In the genomic region with DNA sequence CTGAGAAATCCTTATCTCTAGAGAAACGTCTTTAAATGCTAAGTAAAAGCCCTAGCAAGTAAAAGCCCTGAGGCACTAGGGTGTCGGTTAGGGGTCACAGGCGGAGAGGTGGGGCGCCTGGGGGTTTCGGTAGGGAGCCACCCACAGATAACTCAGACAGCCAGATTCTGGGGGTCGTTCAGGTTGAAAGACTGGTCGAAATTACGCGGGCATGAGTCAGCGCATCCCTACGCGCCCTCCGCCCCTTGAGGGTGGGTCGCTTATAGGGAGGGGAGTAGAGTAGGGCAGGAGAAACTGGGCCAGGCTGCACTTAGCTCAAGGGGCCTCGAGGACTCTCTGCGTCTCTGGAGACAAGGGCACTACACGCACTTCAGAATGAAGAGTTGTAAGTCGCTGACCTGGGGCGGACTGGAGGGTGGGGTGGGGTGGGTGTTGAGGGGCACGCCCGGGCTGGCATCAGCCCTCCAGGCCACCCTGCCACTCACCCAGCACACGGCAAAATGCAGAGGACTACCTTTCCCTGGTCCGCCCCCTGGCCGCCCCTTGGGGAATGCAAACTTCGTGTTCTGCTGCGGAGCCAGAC, we compare ENCODE assay signal across 8 cellular contexts. TPM values are rescaled to one million over a fixed set of nuclear protein-coding genes. Genes with fewer than 3 reads are reported as not detected.
DNase-seq lines count a peak whose midpoint lies in the region; ATAC-seq and TF ChIP-seq lines count a peak whose summit lies in the region.

No MANE protein-coding gene starts in this region.

- peaks cover 18% of the 10 kb centered on the region for H3K27me3 Mint-ChIP-seq in activated T-cell treated with anti-CD3 and anti-CD28 coated beads, Interleukin-2, amount 50 U/mL, for 72 hours (ENCODE audit: low read depth)

- H3K36me3 ChIP-seq in BE2C (peaks cover 26% of the 10 kb centered on the region), cardiac muscle cell (peaks cover 18% of the 10 kb centered on the region), psoas muscle (ENCODE audit: insufficient read depth in 1 of 2, low read depth in 1 of 2) (peaks cover 5 to 28% of the 10 kb centered on the region in 2 donors)

- H3K27ac ChIP-seq in HL-60 (replicated peaks) (no peak overlapping the region), cardiac muscle cell (peak overlapping the region; percentile 91), psoas muscle (peak overlapping the region; percentile 74)

- DNase-seq in BE2C (peak; percentile 82), HL-60 (ENCODE audit: low read depth in 1 of 2, low spot score in 1 of 2) (no peak), cardiac muscle cell (ENCODE audit: low read depth in 1 of 2, low spot score in 1 of 2) (peak in 1 of 2 donors; percentile 82), psoas muscle (peak; percentile 34 to 64), globus pallidus (ENCODE audit: low spot score) (no peak)
- peak in 1 of 2 donors; percentile 5 for DNase-seq in activated T-cell treated with anti-CD3 and anti-CD28 coated beads, Interleukin-2, amount 50 U/mL, for 72 hours

- peak overlapping the region; percentile 25 for H3K27ac Mint-ChIP-seq in activated T-cell treated with anti-CD3 and anti-CD28 coated beads, Interleukin-2, amount 50 U/mL, for 72 hours

- H3K9me3 Mint-ChIP-seq in activated T-cell treated with anti-CD3 and anti-CD28 coated beads, Interleukin-2, amount 50 U/mL, for 72 hours = no peaks in the 10 kb centered on the region

- peak overlapping the region; percentile 95 to 99 for H3K4me3 Mint-ChIP-seq in activated T-cell treated with anti-CD3 and anti-CD28 coated beads, Interleukin-2, amount 50 U/mL, for 72 hours

- H3K4me1 Mint-ChIP-seq in activated T-cell treated with anti-CD3 and anti-CD28 coated beads, Interleukin-2, amount 50 U/mL, for 72 hours (ENCODE audit: low read depth) = peaks cover 52% of the 10 kb centered on the region

- no peaks in the 10 kb centered on the region for H3K9me3 ChIP-seq in BE2C
- H3K9me3 ChIP-seq in cardiac muscle cell (ENCODE audit: low read depth) = no peaks in the 10 kb centered on the region
- H3K9me3 ChIP-seq in psoas muscle = no peaks in the 10 kb centered on the region

- WGBS in psoas muscle, 3 donors = 18 to 25% (median 19%) methylated on average over 26 of the region's 26 CpGs

- ATAC-seq in activated T-cell treated with anti-CD3 and anti-CD28 coated beads, Interleukin-2, amount 50 U/mL, for 72 hours (replicated peaks in 1 of 2) = peak; percentile 11 to 12
- peak; percentile 17 to 55 (median 42) for ATAC-seq in psoas muscle
- no peak for ATAC-seq in GM21737 (IDR thresholded peaks at IDR 0.05; ENCODE audit: unreplicated experiment)
- no peak for ATAC-seq in HG02870 (IDR thresholded peaks at IDR 0.05; ENCODE audit: unreplicated experiment)

- H3K36me3 Mint-ChIP-seq in activated T-cell treated with anti-CD3 and anti-CD28 coated beads, Interleukin-2, amount 50 U/mL, for 72 hours (ENCODE audit: insufficient read depth in 2 of 2) = peaks cover 5 to 7% of the 10 kb centered on the region in 2 donors

- intact Hi-C loops in psoas muscle (cut with DNase I) = loop anchor here in 1 of 2 donors (5.0 kb wide), 1 partner anchor 36 kb away; no protein-coding TSS in a partner anchor

- TF ChIP-seq CTCF in BE2C (IDR thresholded peaks at IDR 0.05; ENCODE audit: low read depth, low read length) = peak; percentile 30; the same call in 1 of the 2 replicates
- TF ChIP-seq CTCF in HL-60 (IDR thresholded peaks at IDR 0.05; ENCODE audit: insufficient read depth, low read length) = no peak
- peak; percentile 28 for TF ChIP-seq CTCF in cardiac muscle cell (IDR thresholded peaks at IDR 0.05; ENCODE audit: low read depth, low read length)
- peak; percentile 13 for TF ChIP-seq CTCF in psoas muscle (IDR thresholded peaks at IDR 0.05)

- H3K4me3 ChIP-seq in BE2C (ENCODE audit: low read depth, low read length) (peak overlapping the region; percentile 96), HL-60 (replicated peaks; ENCODE audit: insufficient read depth, low read length) (peak overlapping the region; percentile 66), cardiac muscle cell (peak overlapping the region; percentile 63), psoas muscle (peak overlapping the region; percentile 76)

- H3K4me1 ChIP-seq in BE2C = peaks cover 7% of the 10 kb centered on the region
- H3K4me1 ChIP-seq in cardiac muscle cell (ENCODE audit: low read depth) = peaks cover 18% of the 10 kb centered on the region
- peaks cover 9% of the 10 kb centered on the region for H3K4me1 ChIP-seq in psoas muscle

- H3K27me3 ChIP-seq in BE2C = no peaks in the 10 kb centered on the region
- peaks cover 37% of the 10 kb centered on the region for H3K27me3 ChIP-seq in HL-60 (ENCODE audit: insufficient read depth, poor library complexity, severe bottlenecking)
- H3K27me3 ChIP-seq in cardiac muscle cell = peaks cover 30% of the 10 kb centered on the region
- peaks cover 0 to 20% (median 11%) of the 10 kb centered on the region in 3 donors for H3K27me3 ChIP-seq in psoas muscle (ENCODE audit: insufficient read depth in 3 of 3, low read length in 2 of 3)

RNA-seq across cellular contexts. Expression of gene PPT2, which starts 0.6 kb away (rescaled TPM):
- 159 TPM for polyA plus RNA-seq in BE2C (2012; ENCODE audit: insufficient read depth, insufficient read length, low read depth)
- total RNA-seq in activated T-cell treated with anti-CD3 and anti-CD28 coated beads, Interleukin-2, amount 50 U/mL, for 72 hours = 10 to 100 TPM; 17.9 to 18.2 TPM
- total RNA-seq in cardiac muscle cell (42.7 and 147 TPM in 2 replicates), psoas muscle (10 to 100 TPM; 11.3 to 15.1 (median 14.0) TPM)
- polyA plus RNA-seq in cardiac muscle cell (34.6 and 50.2 TPM in 2 replicates), psoas muscle (10 to 100 TPM; 12.5 to 28.3 (median 18.0) TPM)

RNA-seq across cellular contexts. Expression of gene PRRT1, which starts 1.6 kb away (rescaled TPM):
- 2.4 TPM for polyA plus RNA-seq in BE2C (2012; ENCODE audit: insufficient read depth, insufficient read length, low read depth)
- 1 to 10 TPM in 1 of 2 donors, under 1 TPM in 1; 0.83 to 1.2 TPM for total RNA-seq in activated T-cell treated with anti-CD3 and anti-CD28 coated beads, Interleukin-2, amount 50 U/mL, for 72 hours
- total RNA-seq in cardiac muscle cell (0.78 and 4.4 TPM in 2 replicates), psoas muscle (under 1 TPM; 0.08 to 0.51 (median 0.16) TPM)
- polyA plus RNA-seq in cardiac muscle cell (4.9 and 6.2 TPM in 2 replicates), psoas muscle (under 1 TPM; 0.22 to 0.28 (median 0.26) TPM)

RNA-seq across cellular contexts. Expression of gene EGFL8, which starts 11.1 kb away (rescaled TPM):
- 30.0 TPM for polyA plus RNA-seq in BE2C (2012; ENCODE audit: insufficient read depth, insufficient read length, low read depth)
- 10 to 100 TPM in 1 of 2 donors, 1 to 10 TPM in 1; 9.6 to 11.2 TPM for total RNA-seq in activated T-cell treated with anti-CD3 and anti-CD28 coated beads, Interleukin-2, amount 50 U/mL, for 72 hours
- total RNA-seq in cardiac muscle cell (10.2 and 18.7 TPM in 2 replicates), psoas muscle (1 to 10 TPM; 2.0 to 7.0 (median 3.7) TPM)
- polyA plus RNA-seq in cardiac muscle cell (10.1 and 15.2 TPM in 2 replicates), psoas muscle (1 to 10 TPM; 2.1 to 4.0 (median 3.6) TPM)

RNA-seq across cellular contexts. Expression of gene AGPAT1, which starts 22.5 kb away (rescaled TPM):
- 111 TPM for polyA plus RNA-seq in BE2C (2012; ENCODE audit: insufficient read depth, insufficient read length, low read depth)
- 10 to 100 TPM; 29.6 to 30.4 TPM for total RNA-seq in activated T-cell treated with anti-CD3 and anti-CD28 coated beads, Interleukin-2, amount 50 U/mL, for 72 hours
- 128 and 146 TPM in 2 replicates for total RNA-seq in cardiac muscle cell
- 69.3 and 69.6 TPM in 2 replicates for polyA plus RNA-seq in cardiac muscle cell
- 10 to 100 TPM; 36.8 to 59.8 (median 47.7) TPM for total RNA-seq in psoas muscle
- 10 to 100 TPM; 35.0 to 77.8 (median 38.0) TPM for polyA plus RNA-seq in psoas muscle

RNA-seq across cellular contexts. Expression of gene FKBPL, which starts 23.3 kb away (rescaled TPM):
- polyA plus RNA-seq in BE2C (2012; ENCODE audit: insufficient read depth, insufficient read length, low read depth) = 15.7 TPM
- total RNA-seq in activated T-cell treated with anti-CD3 and anti-CD28 coated beads, Interleukin-2, amount 50 U/mL, for 72 hours = 1 to 10 TPM; 6.9 to 9.1 TPM
- total RNA-seq in cardiac muscle cell (7.0 and 7.7 TPM in 2 replicates), psoas muscle (1 to 10 TPM; 2.1 to 4.3 (median 4.1) TPM)
- polyA plus RNA-seq in cardiac muscle cell (10.0 and 14.2 TPM in 2 replicates), psoas muscle (10 to 100 TPM in 1 of 3 donors, 1 to 10 TPM in 2; 8.2 to 12.2 (median 9.9) TPM)

Comparison
In these comparisons a context has a peak if more than half of its experiments do, and no peak if none do; other contexts are left out.
1. DNase-seq: peak in BE2C (single experiment) and psoas muscle (2 of 2); none in HL-60 (0 of 2) and globus pallidus (single experiment).
2. ATAC-seq: peak in activated T-cell treated with anti-CD3 and anti-CD28 coated beads, Interleukin-2, amount 50 U/mL, for 72 hours (2 of 2) and psoas muscle (4 of 4); none in GM21737 (single experiment) and HG02870 (single experiment).
3. Peak in every context shown above with its lines, with median percentiles within 50 percentile points of each other: H3K4me3 ChIP-seq.